8 cellular contexts compared by ENCODE assay signal in the genomic region with DNA sequence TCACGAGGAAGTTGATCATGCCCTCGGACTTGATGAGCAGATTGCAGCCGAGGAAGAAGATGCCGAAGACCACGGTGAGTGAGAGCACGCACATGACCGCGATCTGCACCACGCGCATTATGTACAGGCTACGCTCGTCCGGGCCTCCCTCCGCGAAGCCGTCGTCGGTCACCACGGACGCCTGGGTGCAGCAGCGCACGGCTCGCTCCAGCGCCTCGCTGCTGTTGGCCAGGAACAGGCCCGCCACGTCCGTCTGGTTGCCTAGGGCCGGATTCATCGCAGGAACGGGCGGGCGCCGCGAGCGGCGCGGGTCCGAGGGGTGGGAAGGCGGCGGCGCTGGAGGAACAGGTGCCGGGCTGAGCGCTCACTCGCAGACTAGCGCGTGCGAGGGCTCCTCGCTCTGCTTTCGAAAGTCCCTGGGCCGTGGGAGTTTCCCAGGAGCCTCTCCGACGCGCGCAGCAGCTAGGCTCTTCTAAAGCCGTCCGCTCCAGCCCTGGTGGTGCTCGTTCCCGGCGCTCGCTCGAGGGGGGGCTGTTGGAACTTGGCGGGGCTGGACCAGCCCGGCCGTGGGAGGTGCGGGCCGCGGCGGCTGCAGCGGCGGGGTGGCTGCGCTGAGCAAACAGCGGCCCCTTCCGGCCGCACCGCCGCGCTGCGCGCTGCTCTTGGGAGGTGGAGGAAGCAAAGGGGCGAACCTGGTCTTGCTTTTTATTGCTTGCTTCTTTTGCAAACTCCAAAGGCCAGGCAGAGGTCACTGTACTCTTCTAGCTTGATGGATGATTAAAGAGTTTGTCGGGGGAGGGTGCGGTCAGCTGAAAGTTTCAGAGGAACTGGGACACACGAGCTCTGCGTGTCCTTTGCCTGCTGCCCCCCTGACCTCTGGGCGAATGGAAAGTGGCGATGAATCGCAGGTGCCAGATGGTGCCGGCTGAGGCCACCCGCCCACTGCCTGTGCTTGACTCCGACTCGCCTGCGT. TPM values are rescaled to one million over a fixed set of nuclear protein-coding genes. Genes with fewer than 3 reads are reported as not detected.
DNase-seq lines count a peak whose midpoint lies in the region; ATAC-seq, FAIRE-seq and TF ChIP-seq lines count a peak whose summit lies in the region.

Gene RPRM (minus strand): TSS at position 474 of the 973 bp plus-strand sequence. CDS start 197 bp downstream, at position 277.

- CTCF ChIA-PET in CD8-positive, alpha-beta T cell (lab: Charles Lee), result interaction anchor here (0.8 to 2.1 kb wide), 4 partner anchors 9 to 735 kb away, joined by 4 to 10 read pairs (median 4); no protein-coding TSS in a partner anchor

- peak within 1 kb of the TSS; percentile 95 for H3K23ac ChIP-seq in neuronal stem cell (ENCODE audit: low read depth, low read length, poor library complexity)

- peak; percentile 16 to 70 (median 49) for DNase-seq in CD8-positive, alpha-beta T cell
- peak; percentile 21 for DNase-seq in NOMO-1 treated with DMSO at 0.1 percent for 48 hours (lab: John Stamatoyannopoulos, UW; ENCODE audit: unreplicated experiment)
- peak; percentile 18 for DNase-seq in activated gamma-delta T cell (lab: John Stamatoyannopoulos, UW)
- DNase-seq in frontal cortex (ENCODE audit: low spot score in 2 of 2), result peak; percentile 73 to 77
- peak; percentile 85 for DNase-seq in neuronal stem cell (ENCODE audit: low spot score)

- H3K27ac Mint-ChIP-seq in CD8-positive, alpha-beta T cell, result no peak within 1 kb of the TSS

- no peaks in the 10 kb centered on the region for H3K36me3 Mint-ChIP-seq in CD8-positive, alpha-beta T cell

- H3K27ac ChIP-seq in CD8-positive, alpha-beta T cell (ENCODE audit: low read depth, low read length), result no peak within 1 kb of the TSS
- H3K27ac ChIP-seq in neuronal stem cell (replicated peaks; ENCODE audit: low read length) (no peak within 1 kb of the TSS), temporal lobe (ENCODE audit: low read depth, low read length) (no peak within 1 kb of the TSS)

- H3K14ac ChIP-seq in neuronal stem cell (ENCODE audit: low read length), result no peak within 1 kb of the TSS

- H3K4me2 ChIP-seq in neuronal stem cell (ENCODE audit: insufficient read depth, low read length, poor library complexity, severe bottlenecking), result peak within 1 kb of the TSS; percentile 76

- H3K79me1 ChIP-seq in neuronal stem cell (ENCODE audit: low read depth, low read length), result no peaks in the 10 kb centered on the region

- H3K9me3 Mint-ChIP-seq in CD8-positive, alpha-beta T cell, result no peaks in the 10 kb centered on the region

- POLR2A ChIA-PET in CD8-positive, alpha-beta T cell (lab: Charles Lee), result no interaction called here

- peaks cover 21% of the 10 kb centered on the region for H3K4me1 ChIP-seq in CD8-positive, alpha-beta T cell (ENCODE audit: insufficient read depth, low read length)
- peaks cover 11 to 12% of the 10 kb centered on the region in 2 donors for H3K4me1 ChIP-seq in neuronal stem cell (ENCODE audit: control insufficient read depth in 2 of 2, insufficient read depth in 1 of 2, low read depth in 1 of 2, low read length in 2 of 2)

- H3K4ac ChIP-seq in neuronal stem cell (ENCODE audit: low read length), result peak within 1 kb of the TSS; percentile 26

- TF ChIP-seq CTCF in CD8-positive, alpha-beta T cell (IDR thresholded peaks at IDR 0.05), result peak; percentile 65

- H4K91ac ChIP-seq in neuronal stem cell (ENCODE audit: low read depth, low read length, poor library complexity), result no peak within 1 kb of the TSS

- peaks cover 10% of the 10 kb centered on the region for H3K27me3 ChIP-seq in CD8-positive, alpha-beta T cell (ENCODE audit: insufficient read depth, low read length)
- peaks cover 0 to 42% (median 14%) of the 10 kb centered on the region in 3 experiments for H3K27me3 ChIP-seq in neuronal stem cell (ENCODE audit: control insufficient read depth in 3 of 3, insufficient read depth in 3 of 3, low read depth in 1 of 3, low read length in 3 of 3)

- H4K8ac ChIP-seq in neuronal stem cell (ENCODE audit: low read depth, low read length), result no peak within 1 kb of the TSS

- peaks cover 22% of the 10 kb centered on the region for H3K4me1 Mint-ChIP-seq in CD8-positive, alpha-beta T cell (ENCODE audit: low read depth)

- H3K27me3 Mint-ChIP-seq in CD8-positive, alpha-beta T cell (ENCODE audit: low read depth), result peaks cover 58% of the 10 kb centered on the region

- peak within 1 kb of the TSS; percentile 64 for H3K9ac ChIP-seq in neuronal stem cell (ENCODE audit: low read depth, low read length, poor library complexity)

- intact Hi-C loops in CD8-positive, alpha-beta T cell (cut with DNase I, micrococcal nuclease), result no loop called here

- peak within 1 kb of the TSS; percentile 88 for H2AFZ ChIP-seq in neuronal stem cell (ENCODE audit: low read length)

- H2BK5ac ChIP-seq in neuronal stem cell (ENCODE audit: low read length), result no peak within 1 kb of the TSS

- no peaks in the 10 kb centered on the region for H3K9me3 ChIP-seq in CD8-positive, alpha-beta T cell (ENCODE audit: low read length)
- no peaks in the 10 kb centered on the region for H3K9me3 ChIP-seq in neuronal stem cell (replicated peaks in 1 of 2; ENCODE audit: control insufficient read depth in 2 of 2, insufficient read depth in 1 of 2, low read depth in 1 of 2, low read length in 2 of 2)

- no peak for FAIRE-seq in frontal cortex (lab: Jason Lieb, UNC)

- no peak within 1 kb of the TSS for H2BK120ac ChIP-seq in neuronal stem cell (ENCODE audit: low read depth, low read length)

- no CpG with 5 or more reads among the region's 93 CpGs for WGBS in neuronal stem cell (ENCODE audit: extremely low coverage in 2 of 2, insufficient read length in 2 of 2, insufficient replicate concordance in 1 of 2), 2 donors

- no peak within 1 kb of the TSS for H2AK5ac ChIP-seq in neuronal stem cell (ENCODE audit: low read depth, low read length)

- H2BK15ac ChIP-seq in neuronal stem cell (ENCODE audit: low read length), result peak within 1 kb of the TSS; percentile 37

- H3K18ac ChIP-seq in neuronal stem cell (ENCODE audit: low read length), result peak within 1 kb of the TSS; percentile 74

- H3K4me3 ChIP-seq in CD8-positive, alpha-beta T cell (ENCODE audit: low read depth, low read length), result peak within 1 kb of the TSS; percentile 40
- peak within 1 kb of the TSS; percentile 47 to 83 for H3K4me3 ChIP-seq in neuronal stem cell (ENCODE audit: low read length in 2 of 2)

- peak; percentile 85 for ATAC-seq in CD8-positive, alpha-beta T cell
- ATAC-seq in GM19455 (IDR thresholded peaks at IDR 0.05; ENCODE audit: unreplicated experiment), result peak; percentile 92
- ATAC-seq in HG03558 (IDR thresholded peaks at IDR 0.05; ENCODE audit: extremely low read depth, unreplicated experiment), result peak; percentile 63

- H2BK12ac ChIP-seq in neuronal stem cell (ENCODE audit: low read length), result peak within 1 kb of the TSS; percentile 78

- no peaks in the 10 kb centered on the region for H3K36me3 ChIP-seq in CD8-positive, alpha-beta T cell (ENCODE audit: insufficient read depth, low read length)
- no peaks in the 10 kb centered on the region for H3K36me3 ChIP-seq in neuronal stem cell (replicated peaks in 1 of 2; ENCODE audit: control insufficient read depth in 2 of 2, insufficient read depth in 2 of 2, low read length in 2 of 2)

- peak within 1 kb of the TSS; percentile 79 for H3K4me3 Mint-ChIP-seq in CD8-positive, alpha-beta T cell

RNA-seq across cellular contexts. Expression of gene RPRM, which starts in this region (rescaled TPM):
- total RNA-seq in CD8-positive, alpha-beta T cell, result under 1 TPM; 0.27 to 0.44 TPM
- total RNA-seq in frontal cortex, result 154 TPM
- 1.2 TPM for polyA plus RNA-seq in neuronal stem cell (2013, experiment 1 of 2)
- polyA plus RNA-seq in neuronal stem cell (2013, experiment 2 of 2), result 1.2 TPM
- 101 TPM for total RNA-seq in temporal lobe

Comparison
In these comparisons a context has a peak if more than half of its experiments do, and no peak if none do; other contexts are left out.
1. RNA of gene RPRM (total RNA-seq): 154 TPM in frontal cortex (single experiment) and 101 TPM in temporal lobe (single experiment); 0.27 to 0.44 TPM in CD8-positive, alpha-beta T cell; every median in the first group is over 10 times any median in the second.
2. Peak in DNase-seq, ATAC-seq and H3K4me3 ChIP-seq in CD8-positive, alpha-beta T cell; RNA of the gene not detected or under 1 TPM.
3. DNase-seq: peak in every context shown above with its lines; median percentile 85 in neuronal stem cell; 75 in frontal cortex; 49 in CD8-positive, alpha-beta T cell; 21 in NOMO-1 treated with DMSO at 0.1 percent for 48 hours; 18 in activated gamma-delta T cell.
4. Peak in every context shown above with its lines, with median percentiles within 50 percentile points of each other: ATAC-seq.